In the genomic region with DNA sequence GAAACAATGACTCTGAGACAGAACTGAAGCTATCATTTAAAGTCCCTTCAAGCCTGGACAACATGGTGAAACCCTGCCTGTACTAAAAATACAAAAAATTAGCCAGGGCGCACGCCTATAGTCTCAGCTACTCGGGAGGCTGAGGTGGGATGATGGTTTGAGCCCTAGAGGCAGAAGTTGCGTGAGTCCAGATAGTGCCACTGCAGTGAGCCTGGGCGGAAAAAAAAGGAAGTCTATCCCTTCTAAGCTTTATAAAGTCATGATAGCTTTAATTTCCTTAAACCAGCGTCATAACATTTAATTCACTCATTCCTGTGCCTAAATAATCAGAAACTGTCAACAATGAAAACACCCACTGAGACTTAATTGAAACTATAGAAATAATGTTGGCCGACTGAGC, we compare ENCODE assay signal across 22 cellular contexts.
"Had no signal": no experiment of that assay in that cellular context is flagged by ENCODE, and none has a peak within 500 bp of the region (broad histone marks: within the 10 kb centered on the region; RNA-seq: fewer than 3 reads in every experiment).

No MANE protein-coding gene starts in this region.

- DNase-seq: activated CD4-positive, alpha-beta T cell treated with anti-CD3 and anti-CD28 coated beads for 1 hour; activated CD8-positive, alpha-beta memory T cell treated with anti-CD3 and anti-CD28 coated beads for 24 hours; activated CD8-positive, alpha-beta memory T cell treated with anti-CD3 and anti-CD28 coated beads, Interleukin-2, amount 50 U/mL, for 48 hours; activated effector memory CD4-positive, alpha-beta T cell treated with anti-CD3 and anti-CD28 coated beads, Interleukin-2, amount 50 U/mL, for 16 hours; activated naive CD4-positive, alpha-beta T cell treated with anti-CD3 and anti-CD28 coated beads, Interleukin-2, amount 50 U/mL, for 16 hours; activated T-cell treated with anti-CD3 and anti-CD28 coated beads, Interleukin-2, amount 50 U/mL, for 72 hours; erythroblast; foreskin melanocyte; glutamatergic neuron; hippocampal formation; left cardiac atrium; mesendoderm; natural killer cell; pancreas; stimulated activated naive B cell treated with anti-CD40 and anti-IgM and Interleukin-4, amounts not matched to agents 10 μg/mL and 1 μg/mL and 100 μg/mL, for 72 hours; T-helper 9 cell; WERI-Rb-1 had no signal

- FAIRE-seq: endometrium, islet of Langerhans, pancreas had no signal

- H3K27ac Mint-ChIP-seq: activated T-cell treated with anti-CD3 and anti-CD28 coated beads, Interleukin-2, amount 50 U/mL, for 72 hours; natural killer cell; stimulated activated naive B cell treated with anti-CD40 and anti-IgM and Interleukin-4, amounts not matched to agents 10 μg/mL and 1 μg/mL and 100 μg/mL, for 72 hours had no signal

- H3K27ac ChIP-seq: ascending aorta, coronary artery, pancreas, thoracic aorta, WERI-Rb-1 had no signal

- H3K27me3 ChIP-seq: ascending aorta had no signal

- H3K4me1 ChIP-seq: ascending aorta, pancreas had no signal

- H3K4me3 Mint-ChIP-seq: activated T-cell treated with anti-CD3 and anti-CD28 coated beads, Interleukin-2, amount 50 U/mL, for 72 hours; natural killer cell; stimulated activated naive B cell treated with anti-CD40 and anti-IgM and Interleukin-4, amounts not matched to agents 10 μg/mL and 1 μg/mL and 100 μg/mL, for 72 hours had no signal

- H3K36me3 ChIP-seq: ascending aorta, pancreas, thoracic aorta, WERI-Rb-1 had no signal

- ATAC-seq: activated T-cell treated with anti-CD3 and anti-CD28 coated beads, Interleukin-2, amount 50 U/mL, for 72 hours; left cardiac atrium; natural killer cell; pancreas; stimulated activated naive B cell treated with anti-CD40 and anti-IgM and Interleukin-4, amounts not matched to agents 10 μg/mL and 1 μg/mL and 100 μg/mL, for 72 hours had no signal

- H3K9me3 ChIP-seq: ascending aorta, pancreas, thoracic aorta had no signal

- H3K9me3 Mint-ChIP-seq: activated T-cell treated with anti-CD3 and anti-CD28 coated beads, Interleukin-2, amount 50 U/mL, for 72 hours; natural killer cell; stimulated activated naive B cell treated with anti-CD40 and anti-IgM and Interleukin-4, amounts not matched to agents 10 μg/mL and 1 μg/mL and 100 μg/mL, for 72 hours had no signal

- H3K36me3 Mint-ChIP-seq: natural killer cell; stimulated activated naive B cell treated with anti-CD40 and anti-IgM and Interleukin-4, amounts not matched to agents 10 μg/mL and 1 μg/mL and 100 μg/mL, for 72 hours had no signal

- H3K4me3 ChIP-seq: ascending aorta, coronary artery, pancreas, thoracic aorta had no signal
